ENCODE assay signal across 11 cellular contexts in genomic region chr2:55283083-55283482, GRCh38. TPM values are rescaled to one million over a fixed set of nuclear protein-coding genes. Genes with fewer than 3 reads are reported as not detected.
DNase-seq lines count a peak whose midpoint lies in the region; ATAC-seq and TF ChIP-seq lines count a peak whose summit lies in the region.
"Had no signal": no experiment of that assay in that cellular context is flagged by ENCODE, and none has a peak within 500 bp of the region (broad histone marks: within the 10 kb centered on the region; RNA-seq: fewer than 3 reads in every experiment).

No MANE protein-coding gene starts in this region.

- H3K4me1 Mint-ChIP-seq in activated naive CD8-positive, alpha-beta T cell (ENCODE audit: low read depth), result peaks cover 32% of the 10 kb centered on the region
- peaks cover 11 to 48% (median 32%) of the 10 kb centered on the region in 7 donors for H3K4me1 Mint-ChIP-seq in naive thymus-derived CD4-positive, alpha-beta T cell

- no peak overlapping the region for H2AFZ ChIP-seq in ACC112 (ENCODE audit: low read length, unreplicated experiment)

- ATAC-seq in naive thymus-derived CD4-positive, alpha-beta T cell, result no peak
- ATAC-seq in HG03460 (IDR thresholded peaks at IDR 0.05; ENCODE audit: unreplicated experiment) (no peak), HG02852 (IDR thresholded peaks at IDR 0.05; ENCODE audit: unreplicated experiment) (no peak)
- ATAC-seq: SK-N-SH treated with all-trans-retinoic acid at 6 μM for 48 hours had no signal

- H3K4me3 ChIP-seq in ACC112 (ENCODE audit: low read depth, low read length) (peak overlapping the region; percentile 82; the same call in 1 of the 2 replicates), GM12865 (ENCODE audit: low read depth, low read length) (peak overlapping the region; percentile 64)
- no peak overlapping the region for H3K4me3 ChIP-seq in naive thymus-derived CD4-positive, alpha-beta T cell (ENCODE audit: low read length)

- POLR2A ChIA-PET in naive thymus-derived CD4-positive, alpha-beta T cell (lab: Charles Lee), result interaction anchor here (1.0 kb wide), 1 partner anchor 51 kb away, joined by 3 read pairs; the partner anchor contains the start of genes CLHC1 and RPS27A

- H3K9me3 ChIP-seq in naive thymus-derived CD4-positive, alpha-beta T cell (ENCODE audit: control insufficient read depth in 2 of 3, low read length in 3 of 3), result no peaks in the 10 kb centered on the region
- H3K9me3 ChIP-seq: uterus had no signal

- intact Hi-C loops in naive thymus-derived CD4-positive, alpha-beta T cell (cut with micrococcal nuclease), result loop anchor here (5.0 to 10.0 kb wide), 4 partner anchors 134 to 1168 kb away; partner anchors contain the start of genes ACYP2 (in 1 of the 2), CCDC88A (in 1 of the 2), EML6 (in 1 of the 2) and PNPT1 (in 1 of the 2)

- peaks cover 3% of the 10 kb centered on the region for H3K79me2 ChIP-seq in ACC112 (ENCODE audit: control insufficient read depth, insufficient read depth, low read length, unreplicated experiment)

- H3K27ac Mint-ChIP-seq in activated naive CD8-positive, alpha-beta T cell, result peak overlapping the region; percentile 78
- H3K27ac Mint-ChIP-seq in naive thymus-derived CD4-positive, alpha-beta T cell, result peak overlapping the region in 6 of 9 donors; percentile 13 to 99 (median 58)

- no peaks in the 10 kb centered on the region for H3K36me3 ChIP-seq in ACC112 (ENCODE audit: insufficient read depth, low read length)
- H3K36me3 ChIP-seq in naive thymus-derived CD4-positive, alpha-beta T cell (ENCODE audit: control insufficient read depth in 2 of 3, insufficient read depth in 3 of 3, low read length in 3 of 3), result peaks cover 0 to 3% (median 0%) of the 10 kb centered on the region in 3 experiments
- H3K36me3 ChIP-seq: uterus had no signal

- no peaks in the 10 kb centered on the region for H3K4me1 ChIP-seq in ACC112 (ENCODE audit: control insufficient read depth, insufficient read depth, low read length, unreplicated experiment)
- peaks cover 0 to 4% of the 10 kb centered on the region in 2 donors for H3K4me1 ChIP-seq in naive thymus-derived CD4-positive, alpha-beta T cell (ENCODE audit: control insufficient read depth in 2 of 2, insufficient read depth in 2 of 2, low read length in 2 of 2)
- H3K4me1 ChIP-seq: uterus had no signal

- H3K27me3 Mint-ChIP-seq in activated naive CD8-positive, alpha-beta T cell, result no peaks in the 10 kb centered on the region
- H3K27me3 Mint-ChIP-seq in naive thymus-derived CD4-positive, alpha-beta T cell, result peaks cover 0 to 2% (median 0%) of the 10 kb centered on the region in 5 donors

- H3K4me3 Mint-ChIP-seq in activated naive CD8-positive, alpha-beta T cell, result peak overlapping the region; percentile 93
- H3K4me3 Mint-ChIP-seq in naive thymus-derived CD4-positive, alpha-beta T cell, result peak overlapping the region; percentile 34 to 97 (median 92)

- no peak for TF ChIP-seq CTCF in GM12865 (IDR thresholded peaks at IDR 0.05; ENCODE audit: insufficient read depth, low read depth, low read length, missing control alignments)

- peaks cover 4% of the 10 kb centered on the region for H3K36me3 Mint-ChIP-seq in activated naive CD8-positive, alpha-beta T cell
- H3K36me3 Mint-ChIP-seq in naive thymus-derived CD4-positive, alpha-beta T cell, result peaks cover 0 to 8% (median 1%) of the 10 kb centered on the region in 5 donors

- no peaks in the 10 kb centered on the region for H3K9me3 Mint-ChIP-seq in activated naive CD8-positive, alpha-beta T cell (ENCODE audit: low read depth)
- H3K9me3 Mint-ChIP-seq in naive thymus-derived CD4-positive, alpha-beta T cell, result no peaks in the 10 kb centered on the region

- no peak for DNase-seq in GM12865 (ENCODE audit: low read depth)
- DNase-seq in naive thymus-derived CD4-positive, alpha-beta T cell, result no peak
- DNase-seq in AG08395 (ENCODE audit: low spot score), result no peak
- no peak for DNase-seq in NCI-H1436 (lab: John Stamatoyannopoulos, UW)
- DNase-seq: stimulated activated CD4-positive, alpha-beta T cell treated with anti-CD3 and anti-CD28 coated beads, Interleukin-4, amount 100 ng/mL, for 4 hours; uterus had no signal

- no peaks in the 10 kb centered on the region for H3K27me3 ChIP-seq in ACC112 (ENCODE audit: insufficient read depth, low read length)
- H3K27me3 ChIP-seq in naive thymus-derived CD4-positive, alpha-beta T cell (ENCODE audit: control insufficient read depth in 2 of 2, insufficient read depth in 2 of 2, low read length in 2 of 2), result no peaks in the 10 kb centered on the region
- H3K27me3 ChIP-seq: uterus had no signal

- CTCF ChIA-PET in naive thymus-derived CD4-positive, alpha-beta T cell (lab: Charles Lee), result no interaction called here

- H3K27ac ChIP-seq in ACC112 (ENCODE audit: low read depth, low read length), result no peak overlapping the region
- peak overlapping the region; percentile 93 for H3K27ac ChIP-seq in naive thymus-derived CD4-positive, alpha-beta T cell (ENCODE audit: low read depth, low read length)

RNA-seq across cellular contexts. Expression of gene MTIF2, which starts 14.1 kb away (rescaled TPM):
- total RNA-seq in naive thymus-derived CD4-positive, alpha-beta T cell, result 10 to 100 TPM; 23.0 to 35.5 (median 28.0) TPM
- polyA plus RNA-seq in naive thymus-derived CD4-positive, alpha-beta T cell, result 10 to 100 TPM; 13.1 to 17.8 TPM

RNA-seq across cellular contexts. Expression of gene RPS27A, which starts 50.6 kb away (rescaled TPM):
- 1,000 to 10,000 TPM in 4 of 5 experiments, 100 to 1,000 TPM in 1; 948 to 2,409 (median 2,155) TPM for total RNA-seq in naive thymus-derived CD4-positive, alpha-beta T cell
- polyA plus RNA-seq in naive thymus-derived CD4-positive, alpha-beta T cell, result 1,000 to 10,000 TPM; 3,065 to 4,603 TPM

RNA-seq across cellular contexts. Expression of gene CLHC1, which starts 51.0 kb away (rescaled TPM):
- total RNA-seq in naive thymus-derived CD4-positive, alpha-beta T cell, result 10 to 100 TPM in 3 of 5 experiments, 1 to 10 TPM in 2; 5.3 to 19.5 (median 15.1) TPM
- polyA plus RNA-seq in naive thymus-derived CD4-positive, alpha-beta T cell, result 1 to 10 TPM; 1.0 to 3.2 TPM
